13 cellular contexts compared by ENCODE assay signal in the genomic region with DNA sequence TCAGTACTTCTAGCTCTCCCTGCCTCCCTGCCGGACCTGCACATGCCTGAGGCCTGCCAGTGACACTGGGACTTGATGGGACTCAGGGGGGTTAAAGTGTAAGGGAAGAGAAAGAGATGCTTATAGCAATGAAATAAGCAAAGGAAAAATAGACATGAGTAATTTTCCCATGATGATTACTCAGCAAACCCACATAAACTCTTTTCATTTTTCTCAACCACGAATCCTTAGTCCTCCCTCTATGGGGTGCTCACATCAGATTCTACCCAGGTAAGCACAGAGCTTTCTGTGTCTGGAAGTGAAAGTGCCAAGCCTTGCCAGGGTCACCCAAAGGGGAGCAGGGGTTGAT. TPM values are rescaled to one million over a fixed set of nuclear protein-coding genes. Genes with fewer than 3 reads are reported as not detected.
DNase-seq lines count a peak whose midpoint lies in the region; ATAC-seq and TF ChIP-seq lines count a peak whose summit lies in the region.
"Had no signal": no experiment of that assay in that cellular context is flagged by ENCODE, and none has a peak within 500 bp of the region (broad histone marks: within the 10 kb centered on the region; RNA-seq: fewer than 3 reads in every experiment).

No MANE protein-coding gene starts in this region.

- H3K36me3 Mint-ChIP-seq in activated CD4-positive, alpha-beta T cell treated with anti-CD3 and anti-CD28 coated beads, Interleukin-2, amount 10 ng/mL, durations not matched to agents 24 days and 14 days (ENCODE audit: low read depth), result no peaks in the 10 kb centered on the region
- H3K36me3 Mint-ChIP-seq: natural killer cell treated with Interleukin-12 subunit alpha and Interleukin-12 subunit beta and Interleukin-15 and Interleukin-18, amount 100 ng/mL, for 72 hours had no signal

- DNase-seq in activated CD4-positive, alpha-beta T cell treated with anti-CD3 and anti-CD28 coated beads, Interleukin-2, amount 10 ng/mL, durations not matched to agents 24 days and 14 days, result no peak
- no peak for DNase-seq in activated CD4-positive, alpha-beta T cell treated with anti-CD3 and anti-CD28 coated beads, Interleukin-2, amount 50 U/mL, for 4 hours
- DNase-seq in SW480 (ENCODE audit: low spot score) (peak; percentile 31), fibroblast of villous mesenchyme (ENCODE audit: low read depth) (peak; percentile 38), stromal cell of bone marrow (ENCODE audit: low read depth) (peak; percentile 82), NCI-H1694 (lab: John Stamatoyannopoulos, UW) (no peak)
- DNase-seq in activated CD4-positive, CD25-positive, alpha-beta regulatory T cell treated with anti-CD3 and anti-CD28 coated beads, Interleukin-2, amount 50 U/mL, for 72 hours, result no peak
- DNase-seq: esophagus squamous epithelium, NCI-H1694 treated with DMSO at 0.1 percent for 48 hours had no signal

- peak overlapping the region; percentile 28 for H3K4me3 Mint-ChIP-seq in activated CD4-positive, alpha-beta T cell treated with anti-CD3 and anti-CD28 coated beads, Interleukin-2, amount 10 ng/mL, durations not matched to agents 24 days and 14 days
- H3K4me3 Mint-ChIP-seq: natural killer cell treated with Interleukin-12 subunit alpha and Interleukin-12 subunit beta and Interleukin-15 and Interleukin-18, amount 100 ng/mL, for 72 hours had no signal

- H3K27ac Mint-ChIP-seq in activated CD4-positive, alpha-beta T cell treated with anti-CD3 and anti-CD28 coated beads, Interleukin-2, amount 10 ng/mL, durations not matched to agents 24 days and 14 days, result peak overlapping the region; percentile 26
- H3K27ac Mint-ChIP-seq: activated T-helper 2 cell treated with anti-CD3 and anti-CD28 coated beads, Interferon-gamma antibody, Interleukin-2, Interleukin-4, amounts not matched to agents 10 μg/mL and 5 μg/mL and 100 μg/mL, durations not matched to agents 14 hours and 24 hours and 36 hours; natural killer cell treated with Interleukin-12 subunit alpha and Interleukin-12 subunit beta and Interleukin-15 and Interleukin-18, amount 100 ng/mL, for 72 hours had no signal

- peaks cover 9% of the 10 kb centered on the region for H3K4me1 Mint-ChIP-seq in activated CD4-positive, alpha-beta T cell treated with anti-CD3 and anti-CD28 coated beads, Interleukin-2, amount 10 ng/mL, durations not matched to agents 24 days and 14 days

- intact Hi-C loops in activated CD4-positive, alpha-beta T cell treated with anti-CD3 and anti-CD28 coated beads, Interleukin-2, amount 10 ng/mL, durations not matched to agents 24 days and 14 days (cut with micrococcal nuclease), result no loop called here

- TF ChIP-seq CTCF in fibroblast of villous mesenchyme (IDR thresholded peaks at IDR 0.05; ENCODE audit: insufficient read depth, low read depth, low read length), result no peak

- no peak for ATAC-seq in GM18517 (IDR thresholded peaks at IDR 0.05; ENCODE audit: unreplicated experiment)

- no peaks in the 10 kb centered on the region for H3K9me3 Mint-ChIP-seq in activated CD4-positive, alpha-beta T cell treated with anti-CD3 and anti-CD28 coated beads, Interleukin-2, amount 10 ng/mL, durations not matched to agents 24 days and 14 days
- H3K9me3 Mint-ChIP-seq: activated T-helper 2 cell treated with anti-CD3 and anti-CD28 coated beads, Interferon-gamma antibody, Interleukin-2, Interleukin-4, amounts not matched to agents 10 μg/mL and 5 μg/mL and 100 μg/mL, durations not matched to agents 14 hours and 24 hours and 36 hours; natural killer cell treated with Interleukin-12 subunit alpha and Interleukin-12 subunit beta and Interleukin-15 and Interleukin-18, amount 100 ng/mL, for 72 hours had no signal

- no peak overlapping the region for H3K4me3 ChIP-seq in fibroblast of villous mesenchyme (ENCODE audit: low read depth, low read length)
- H3K4me3 ChIP-seq: esophagus squamous epithelium, thoracic aorta had no signal

- peaks cover 20% of the 10 kb centered on the region for H3K27me3 Mint-ChIP-seq in activated CD4-positive, alpha-beta T cell treated with anti-CD3 and anti-CD28 coated beads, Interleukin-2, amount 10 ng/mL, durations not matched to agents 24 days and 14 days

RNA-seq across cellular contexts. Expression of a gene that starts 44.8 kb away (rescaled TPM):
- not detected in 2 replicates for total RNA-seq in activated CD4-positive, alpha-beta T cell treated with anti-CD3 and anti-CD28 coated beads, Interleukin-2, amount 10 ng/mL, durations not matched to agents 24 days and 14 days
- total RNA-seq in fibroblast of villous mesenchyme, result not detected in 2 replicates
- total RNA-seq: activated T-helper 2 cell treated with anti-CD3 and anti-CD28 coated beads, Interferon-gamma antibody, Interleukin-2, Interleukin-4, amounts not matched to agents 10 μg/mL and 5 μg/mL and 100 μg/mL, durations not matched to agents 14 hours and 24 hours and 36 hours; natural killer cell treated with Interleukin-12 subunit alpha and Interleukin-12 subunit beta and Interleukin-15 and Interleukin-18, amount 100 ng/mL, for 72 hours; thoracic aorta had no signal

Comparison
In these comparisons a context has a peak if more than half of its experiments do, and no peak if none do; other contexts are left out.
1. DNase-seq: peak in SW480 (single experiment), fibroblast of villous mesenchyme (single experiment) and stromal cell of bone marrow (single experiment); none in activated CD4-positive, alpha-beta T cell treated with anti-CD3 and anti-CD28 coated beads, Interleukin-2, amount 10 ng/mL, durations not matched to agents 24 days and 14 days (single experiment), activated CD4-positive, alpha-beta T cell treated with anti-CD3 and anti-CD28 coated beads, Interleukin-2, amount 50 U/mL, for 4 hours (0 of 2), activated CD4-positive, CD25-positive, alpha-beta regulatory T cell treated with anti-CD3 and anti-CD28 coated beads, Interleukin-2, amount 50 U/mL, for 72 hours (single experiment) and NCI-H1694 (single experiment).